In the genomic region with DNA sequence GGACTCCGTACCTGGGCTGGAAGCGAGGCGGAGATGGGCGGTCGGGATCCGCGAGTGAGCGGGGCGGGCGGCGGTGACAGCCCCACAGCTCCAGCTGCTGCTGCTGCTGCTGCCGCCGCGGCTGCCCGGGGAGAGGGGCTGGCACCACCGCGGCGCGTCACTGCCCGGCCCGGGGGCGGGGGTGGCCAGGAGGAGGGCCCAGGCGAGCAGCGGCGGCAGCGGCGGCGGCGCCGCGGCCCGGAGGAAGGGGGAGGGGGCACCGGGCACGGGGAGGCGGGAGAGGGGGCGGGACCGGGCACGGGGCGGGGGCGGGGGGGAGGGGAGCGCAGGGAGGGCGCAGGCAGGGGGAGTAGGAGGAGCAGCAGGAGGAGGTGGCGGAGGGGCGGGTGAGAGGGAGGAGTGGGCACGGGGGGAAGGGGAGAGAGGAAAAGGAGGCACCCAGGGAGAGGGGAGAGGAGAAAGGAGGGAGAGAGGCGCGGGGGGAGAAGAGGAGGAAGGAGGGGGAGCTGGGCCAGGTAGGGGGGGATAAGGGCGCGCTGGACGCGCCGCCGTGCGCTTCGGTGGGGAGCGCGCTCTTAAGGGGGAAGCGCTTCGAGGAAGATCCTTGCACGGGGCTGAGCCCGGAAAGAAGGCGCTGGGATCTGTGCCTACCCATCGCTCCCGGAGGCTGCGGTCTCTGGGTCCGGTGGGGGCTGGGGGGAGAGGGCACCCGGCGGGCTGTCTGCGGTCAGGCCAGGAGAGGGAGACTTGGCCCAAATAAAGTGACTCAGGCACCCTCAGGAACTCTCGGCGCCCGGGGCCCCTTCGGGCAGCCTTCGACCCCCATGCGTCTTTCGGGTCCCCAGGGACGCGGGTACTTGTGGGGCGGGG, we compare ENCODE assay signal across 8 cellular contexts.
DNase-seq lines count a peak whose midpoint lies in the region; ATAC-seq and TF ChIP-seq lines count a peak whose summit lies in the region.

No MANE protein-coding gene starts in this region.

- H3K4me3 Mint-ChIP-seq in activated naive CD4-positive, alpha-beta T cell treated with anti-CD3 and anti-CD28 coated beads, Interleukin-2, amount 50 U/mL, for 24 hours, result peak overlapping the region; percentile 86
- peak overlapping the region; percentile 80 for H3K4me3 Mint-ChIP-seq in glutamatergic neuron (ENCODE audit: unreplicated experiment)

- H3K27ac ChIP-seq in MM.1S (ENCODE audit: low read length), result peak overlapping the region; percentile 48; the same call in 1 of the 2 replicates
- H3K27ac ChIP-seq in SJSA1, result peak overlapping the region; percentile 44
- H3K27ac ChIP-seq in tibial artery, result peak overlapping the region; percentile 38 to 61

- no peaks in the 10 kb centered on the region for H3K9me2 ChIP-seq in MM.1S (replicated peaks; ENCODE audit: insufficient read depth, low read length)

- H3K4me1 Mint-ChIP-seq in activated naive CD4-positive, alpha-beta T cell treated with anti-CD3 and anti-CD28 coated beads, Interleukin-2, amount 50 U/mL, for 24 hours, result peaks cover 57% of the 10 kb centered on the region
- H3K4me1 Mint-ChIP-seq in glutamatergic neuron (ENCODE audit: low read depth, unreplicated experiment), result peaks cover 19% of the 10 kb centered on the region

- TF ChIP-seq CTCF in MM.1S (IDR thresholded peaks at IDR 0.05; ENCODE audit: low read length), result no peak; the same call in 1 of the 2 replicates
- TF ChIP-seq CTCF in glutamatergic neuron (IDR thresholded peaks at IDR 0.05; ENCODE audit: partially characterized antibody, unreplicated experiment), result no peak
- no peak for TF ChIP-seq CTCF in omental fat pad (IDR thresholded peaks at IDR 0.05)
- no peak for TF ChIP-seq CTCF in tibial artery (IDR thresholded peaks at IDR 0.05)

- ATAC-seq in omental fat pad (ENCODE audit: low FRiP score) (peak; percentile 51), HG03571 (IDR thresholded peaks at IDR 0.05; ENCODE audit: unreplicated experiment) (no peak)

- H3K36me3 ChIP-seq in MM.1S (replicated peaks; ENCODE audit: insufficient read depth, low read length) (no peaks in the 10 kb centered on the region), SJSA1 (no peaks in the 10 kb centered on the region; the same call in 1 of the 2 replicates), tibial artery (no peaks in the 10 kb centered on the region)

- H3K4me2 ChIP-seq in MM.1S (ENCODE audit: low read depth, low read length), result peak overlapping the region; percentile 96

- H2AFZ ChIP-seq in MM.1S (ENCODE audit: low read length), result peak overlapping the region; percentile 93

- DNase-seq in DMS 273 (lab: John Stamatoyannopoulos, UW; ENCODE audit: unreplicated experiment), result peak; percentile 85
- DNase-seq in MM.1S, result peak; percentile 63
- peak; percentile 79 to 88 for DNase-seq in SJSA1 (ENCODE audit: low read depth in 1 of 2, low spot score in 2 of 2)
- peak; percentile 92 for DNase-seq in glutamatergic neuron
- DNase-seq in omental fat pad (ENCODE audit: low spot score), result no peak
- peak in 1 of 2 donors; percentile 38 for DNase-seq in tibial artery

- H3F3A ChIP-seq in MM.1S (ENCODE audit: insufficient read depth, low read length), result peaks cover 12% of the 10 kb centered on the region

- peaks cover 4% of the 10 kb centered on the region for H3K9me3 Mint-ChIP-seq in activated naive CD4-positive, alpha-beta T cell treated with anti-CD3 and anti-CD28 coated beads, Interleukin-2, amount 50 U/mL, for 24 hours
- H3K9me3 Mint-ChIP-seq in glutamatergic neuron (ENCODE audit: unreplicated experiment), result peaks cover 18% of the 10 kb centered on the region

- no peaks in the 10 kb centered on the region for H4K20me1 ChIP-seq in MM.1S (ENCODE audit: insufficient read depth, low read length)

- H3K9ac ChIP-seq in MM.1S (ENCODE audit: low read length), result peak overlapping the region; percentile 64

- H3K4me1 ChIP-seq in MM.1S (ENCODE audit: low read length) (peaks cover 6% of the 10 kb centered on the region; the same call in 1 of the 2 replicates), SJSA1 (replicated peaks) (peaks cover 10% of the 10 kb centered on the region), tibial artery (peaks cover 0 to 35% (median 18%) of the 10 kb centered on the region in 4 donors)

- no peaks in the 10 kb centered on the region for H3K27me3 Mint-ChIP-seq in activated naive CD4-positive, alpha-beta T cell treated with anti-CD3 and anti-CD28 coated beads, Interleukin-2, amount 50 U/mL, for 24 hours
- peaks cover 21% of the 10 kb centered on the region for H3K27me3 Mint-ChIP-seq in glutamatergic neuron (ENCODE audit: unreplicated experiment)

- H3K4me3 ChIP-seq in MM.1S (ENCODE audit: low read length) (peak overlapping the region; percentile 79), SJSA1 (peak overlapping the region; percentile 81), tibial artery (peak overlapping the region; percentile 75 to 82)

- H3K27ac Mint-ChIP-seq in activated naive CD4-positive, alpha-beta T cell treated with anti-CD3 and anti-CD28 coated beads, Interleukin-2, amount 50 U/mL, for 24 hours, result peak overlapping the region; percentile 35
- peak overlapping the region; percentile 25 for H3K27ac Mint-ChIP-seq in glutamatergic neuron (ENCODE audit: unreplicated experiment)

- intact Hi-C loops in tibial artery (cut with DNase I; ENCODE audit: low total_unique reads), result loop anchor here (2.0 kb wide), 1 partner anchor 125 kb away; a partner anchor contains a TSS

- peaks cover 9% of the 10 kb centered on the region for H3K36me3 Mint-ChIP-seq in activated naive CD4-positive, alpha-beta T cell treated with anti-CD3 and anti-CD28 coated beads, Interleukin-2, amount 50 U/mL, for 24 hours
- H3K36me3 Mint-ChIP-seq in glutamatergic neuron (ENCODE audit: unreplicated experiment), result peaks cover 5% of the 10 kb centered on the region

- no peaks in the 10 kb centered on the region for H3K79me2 ChIP-seq in MM.1S (ENCODE audit: low read length)

- H3K27me3 ChIP-seq in MM.1S (replicated peaks; ENCODE audit: insufficient read depth, low read length) (no peaks in the 10 kb centered on the region), SJSA1 (replicated peaks) (no peaks in the 10 kb centered on the region), tibial artery (no peaks in the 10 kb centered on the region)

- H3K9me3 ChIP-seq in MM.1S (replicated peaks; ENCODE audit: insufficient read depth, low read length), result no peaks in the 10 kb centered on the region
- no peaks in the 10 kb centered on the region for H3K9me3 ChIP-seq in SJSA1 (replicated peaks)
- H3K9me3 ChIP-seq in tibial artery, result no peaks in the 10 kb centered on the region
